Comparison of ENCODE assay signal across 17 cellular contexts in genomic region chr9:112168197-112168596, GRCh38. TPM values are rescaled to one million over a fixed set of nuclear protein-coding genes. Genes with fewer than 3 reads are reported as not detected.
DNase-seq lines count a peak whose midpoint lies in the region; ATAC-seq, FAIRE-seq and TF ChIP-seq lines count a peak whose summit lies in the region.
"Had no signal": no experiment of that assay in that cellular context is flagged by ENCODE, and none has a peak within 500 bp of the region (broad histone marks: within the 10 kb centered on the region; RNA-seq: fewer than 3 reads in every experiment).

No MANE protein-coding gene starts in this region.

- no peak for FAIRE-seq in small intestine (lab: Jason Lieb, UNC)

- no peaks in the 10 kb centered on the region for H3K9me3 Mint-ChIP-seq in activated CD8-positive, alpha-beta memory T cell treated with anti-CD3 and anti-CD28 coated beads, Interleukin-2, amount 10 ng/mL, durations not matched to agents 7 days and 5 days (ENCODE audit: low read depth)
- H3K9me3 Mint-ChIP-seq: central memory CD8-positive, alpha-beta T cell; naive B cell; stimulated activated memory B cell treated with anti-CD40 and anti-IgM and Interleukin-4, amounts not matched to agents 10 μg/mL and 1 μg/mL and 100 μg/mL, for 72 hours had no signal

- no peak for DNase-seq in activated CD8-positive, alpha-beta memory T cell treated with anti-CD3 and anti-CD28 coated beads, Interleukin-2, amount 10 ng/mL, durations not matched to agents 7 days and 5 days
- DNase-seq in activated CD8-positive, alpha-beta memory T cell treated with anti-CD3 and anti-CD28 coated beads, Interleukin-2, amount 50 U/mL, for 4 hours: no peak
- peak in 1 of 3 donors; percentile 71 for DNase-seq in Peyer's patch
- DNase-seq in small intestine: peak; percentile 85
- DNase-seq in Ammon's horn (ENCODE audit: low spot score): no peak
- DNase-seq in SW 1271 (lab: John Stamatoyannopoulos, UW): no peak
- no peak for DNase-seq in DMS53 (lab: John Stamatoyannopoulos, UW)
- DNase-seq: activated CD8-positive, alpha-beta memory T cell treated with anti-CD3 and anti-CD28 coated beads, Interleukin-2, amount 50 U/mL, for 48 hours; effector memory CD4-positive, alpha-beta T cell; left lung; naive B cell; NCI-H2107; NCI-H69 had no signal

- H3K27ac ChIP-seq in Peyer's patch (peak overlapping the region in 3 of 4 donors; percentile 18 to 87 (median 25)), esophagus (ENCODE audit: low read depth in 2 of 2, low read length in 1 of 2) (peak overlapping the region; percentile 15 to 72), small intestine (ENCODE audit: low read depth in 1 of 2, low read length in 1 of 2) (peak overlapping the region in 1 of 2 donors; percentile 78)
- H3K27ac ChIP-seq: left lung had no signal

- TF ChIP-seq CTCF in Peyer's patch (IDR thresholded peaks at IDR 0.05): no peak

- TF ChIP-seq POLR2A in Peyer's patch (IDR thresholded peaks at IDR 0.05): peak in 1 of 2 donors; percentile 40

- H3K4me3 ChIP-seq in Peyer's patch (no peak overlapping the region), esophagus (ENCODE audit: low read depth in 1 of 2, low read length in 2 of 2) (no peak overlapping the region), small intestine (ENCODE audit: low read depth in 1 of 2, low read length in 2 of 2) (no peak overlapping the region)
- H3K4me3 ChIP-seq: left lung had no signal

- peaks cover 0 to 10% (median 0%) of the 10 kb centered on the region in 4 donors for H3K4me1 ChIP-seq in Peyer's patch
- H3K4me1 ChIP-seq in esophagus (ENCODE audit: control insufficient read depth in 2 of 2, insufficient read depth in 2 of 2, low read length in 1 of 2): peaks cover 0 to 2% of the 10 kb centered on the region in 2 donors
- H3K4me1 ChIP-seq in small intestine (ENCODE audit: control insufficient read depth in 2 of 2, insufficient read depth in 1 of 2, low read depth in 1 of 2, low read length in 1 of 2): peaks cover 2 to 19% of the 10 kb centered on the region in 2 donors

- H3K4me1 Mint-ChIP-seq in activated CD8-positive, alpha-beta memory T cell treated with anti-CD3 and anti-CD28 coated beads, Interleukin-2, amount 10 ng/mL, durations not matched to agents 7 days and 5 days: peaks cover 54% of the 10 kb centered on the region

- CTCF ChIA-PET in activated CD8-positive, alpha-beta memory T cell treated with anti-CD3 and anti-CD28 coated beads, Interleukin-2, amount 10 ng/mL, durations not matched to agents 7 days and 5 days (lab: Charles Lee): no interaction called here

- 55 to 73% methylated on average over 3 of the region's 3 CpGs for WGBS in esophagus, 2 donors
- WGBS in small intestine, 3 donors: 9 to 44% (median 39%) methylated on average over 3 of the region's 3 CpGs

- H3K27me3 Mint-ChIP-seq in activated CD8-positive, alpha-beta memory T cell treated with anti-CD3 and anti-CD28 coated beads, Interleukin-2, amount 10 ng/mL, durations not matched to agents 7 days and 5 days: no peaks in the 10 kb centered on the region
- H3K27me3 Mint-ChIP-seq: central memory CD8-positive, alpha-beta T cell; naive B cell; progenitor cell of endocrine pancreas; stimulated activated memory B cell treated with anti-CD40 and anti-IgM and Interleukin-4, amounts not matched to agents 10 μg/mL and 1 μg/mL and 100 μg/mL, for 72 hours had no signal

- ATAC-seq in activated CD8-positive, alpha-beta memory T cell treated with anti-CD3 and anti-CD28 coated beads, Interleukin-2, amount 10 ng/mL, durations not matched to agents 7 days and 5 days: peak; percentile 33
- ATAC-seq: left lung; stimulated activated memory B cell treated with anti-CD40 and anti-IgM and Interleukin-4, amounts not matched to agents 10 μg/mL and 1 μg/mL and 100 μg/mL, for 72 hours had no signal

- H3K36me3 ChIP-seq in Peyer's patch: no peaks in the 10 kb centered on the region
- H3K36me3 ChIP-seq in esophagus (ENCODE audit: control insufficient read depth in 2 of 2, insufficient read depth in 2 of 2, low read length in 1 of 2): no peaks in the 10 kb centered on the region
- no peaks in the 10 kb centered on the region for H3K36me3 ChIP-seq in small intestine (ENCODE audit: control insufficient read depth in 2 of 2, insufficient read depth in 2 of 2, low read length in 2 of 2)
- H3K36me3 ChIP-seq: left lung had no signal

- no peaks in the 10 kb centered on the region for H3K9me3 ChIP-seq in Peyer's patch
- no peaks in the 10 kb centered on the region for H3K9me3 ChIP-seq in esophagus (ENCODE audit: control insufficient read depth in 2 of 2, insufficient read depth in 1 of 2, low read depth in 1 of 2, low read length in 1 of 2)
- H3K9me3 ChIP-seq in small intestine (ENCODE audit: control insufficient read depth, low read depth): no peaks in the 10 kb centered on the region
- H3K9me3 ChIP-seq: left lung had no signal

- no peaks in the 10 kb centered on the region for H3K27me3 ChIP-seq in Peyer's patch
- no peaks in the 10 kb centered on the region for H3K27me3 ChIP-seq in esophagus (ENCODE audit: control insufficient read depth in 1 of 2, insufficient read depth in 2 of 2, low read length in 2 of 2)
- no peaks in the 10 kb centered on the region for H3K27me3 ChIP-seq in small intestine (ENCODE audit: control insufficient read depth in 2 of 2, insufficient read depth in 2 of 2, low read length in 2 of 2)
- H3K27me3 ChIP-seq: left lung had no signal

- no peak overlapping the region for H3K4me3 Mint-ChIP-seq in activated CD8-positive, alpha-beta memory T cell treated with anti-CD3 and anti-CD28 coated beads, Interleukin-2, amount 10 ng/mL, durations not matched to agents 7 days and 5 days
- H3K4me3 Mint-ChIP-seq: central memory CD8-positive, alpha-beta T cell; stimulated activated memory B cell treated with anti-CD40 and anti-IgM and Interleukin-4, amounts not matched to agents 10 μg/mL and 1 μg/mL and 100 μg/mL, for 72 hours had no signal

- peaks cover 32% of the 10 kb centered on the region for H3K36me3 Mint-ChIP-seq in activated CD8-positive, alpha-beta memory T cell treated with anti-CD3 and anti-CD28 coated beads, Interleukin-2, amount 10 ng/mL, durations not matched to agents 7 days and 5 days
- H3K36me3 Mint-ChIP-seq: naive B cell; stimulated activated memory B cell treated with anti-CD40 and anti-IgM and Interleukin-4, amounts not matched to agents 10 μg/mL and 1 μg/mL and 100 μg/mL, for 72 hours had no signal

- no peak overlapping the region for H3K27ac Mint-ChIP-seq in activated CD8-positive, alpha-beta memory T cell treated with anti-CD3 and anti-CD28 coated beads, Interleukin-2, amount 10 ng/mL, durations not matched to agents 7 days and 5 days
- H3K27ac Mint-ChIP-seq: progenitor cell of endocrine pancreas; stimulated activated memory B cell treated with anti-CD40 and anti-IgM and Interleukin-4, amounts not matched to agents 10 μg/mL and 1 μg/mL and 100 μg/mL, for 72 hours had no signal

RNA-seq across cellular contexts. Expression of gene SUSD1, which starts 6.9 kb away (rescaled TPM):
- total RNA-seq in activated CD8-positive, alpha-beta memory T cell treated with anti-CD3 and anti-CD28 coated beads, Interleukin-2, amount 10 ng/mL, durations not matched to agents 7 days and 5 days: 10 to 100 TPM; 18.5 to 21.2 TPM
- 10 to 100 TPM; 10.6 to 28.9 (median 21.3) TPM for total RNA-seq in Peyer's patch
- polyA plus RNA-seq in esophagus: 1 to 10 TPM; 1.2 to 1.8 TPM
- polyA plus RNA-seq in small intestine: 1 to 10 TPM; 3.8 to 9.8 (median 4.2) TPM
